14 cellular contexts compared by ENCODE assay signal in the genomic region with DNA sequence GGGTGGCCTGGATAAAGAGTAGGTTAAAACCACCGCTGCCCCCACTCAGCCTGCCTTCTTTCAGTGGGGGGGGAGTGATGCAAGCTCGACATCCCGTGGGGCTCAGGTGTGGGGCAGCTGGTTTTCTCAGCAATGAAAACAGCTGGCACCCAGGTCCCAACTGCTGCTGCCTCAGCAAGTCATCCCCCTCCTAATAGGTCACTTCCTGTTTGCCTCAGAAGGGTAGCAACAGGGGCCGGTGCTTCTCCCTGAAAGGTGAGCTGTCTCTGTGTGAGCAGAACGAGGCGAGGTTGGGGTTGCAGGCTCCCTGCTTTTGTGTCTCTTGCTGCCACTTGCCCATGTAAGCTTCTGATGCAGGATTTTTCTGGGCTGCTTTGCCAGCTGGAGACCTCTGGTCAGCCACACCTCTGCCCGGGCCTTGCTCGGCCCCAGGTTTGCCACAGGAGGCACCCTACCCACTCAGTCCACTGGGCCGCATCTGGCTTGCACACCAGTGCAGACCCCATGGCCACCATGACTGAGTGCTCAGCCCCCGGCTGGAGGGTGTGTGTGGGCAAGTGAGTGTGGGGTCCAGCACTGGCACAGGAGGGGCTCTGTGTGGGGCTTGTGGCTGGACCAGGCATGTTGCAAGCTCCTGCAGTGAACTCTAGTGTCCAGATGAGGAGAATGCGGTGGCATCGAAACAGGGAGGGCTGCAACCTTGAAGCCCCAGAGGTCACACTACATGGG.
DNase-seq lines count a peak whose midpoint lies in the region; ATAC-seq lines count a peak whose summit lies in the region.
"Had no signal": no experiment of that assay in that cellular context is flagged by ENCODE, and none has a peak within 500 bp of the region (broad histone marks: within the 10 kb centered on the region; RNA-seq: fewer than 3 reads in every experiment).

No MANE protein-coding gene starts in this region.

- peak overlapping the region; percentile 54 to 60 for H3K27ac Mint-ChIP-seq in effector memory CD8-positive, alpha-beta T cell
- H3K27ac Mint-ChIP-seq: progenitor cell of endocrine pancreas had no signal

- DNase-seq in stimulated activated CD4-positive, alpha-beta T cell treated with anti-CD3 and anti-CD28 coated beads, Interleukin-1b, Interleukin-23, amount 100 ng/mL, for 48 hours = peak; percentile 47
- no peak for DNase-seq in stimulated activated CD4-positive, alpha-beta T cell treated with anti-CD3 and anti-CD28 coated beads, Interleukin-4, amount 100 ng/mL, for 4 hours
- peak; percentile 86 for DNase-seq in NCI-H69 (lab: John Stamatoyannopoulos, UW)
- DNase-seq in effector memory CD8-positive, alpha-beta T cell = no peak
- DNase-seq in hepatic stellate cell (ENCODE audit: low spot score) = no peak
- no peak for DNase-seq in DMS53 treated with DMSO at 0.1 percent for 48 hours (lab: John Stamatoyannopoulos, UW; ENCODE audit: unreplicated experiment)
- DNase-seq: cortex of kidney; EL; hippocampal formation; left ventricle myocardium inferior; stimulated activated CD4-positive, alpha-beta T cell treated with anti-CD3 and anti-CD28 coated beads, Interleukin-12 subunit alpha, Interleukin-12 subunit beta, amount 100 ng/mL, for 4 hours had no signal

- H3K4me1 Mint-ChIP-seq in effector memory CD8-positive, alpha-beta T cell (ENCODE audit: low read depth in 2 of 2) = peaks cover 0 to 7% of the 10 kb centered on the region in 2 donors

- no peak overlapping the region for H3K4me3 Mint-ChIP-seq in effector memory CD8-positive, alpha-beta T cell

- peak; percentile 73 for ATAC-seq in effector memory CD8-positive, alpha-beta T cell (replicated peaks)
- ATAC-seq in GM18907 (IDR thresholded peaks at IDR 0.05; ENCODE audit: unreplicated experiment) = no peak
- ATAC-seq: Panc1 had no signal

- H3K27me3 Mint-ChIP-seq in effector memory CD8-positive, alpha-beta T cell = no peaks in the 10 kb centered on the region
- H3K27me3 Mint-ChIP-seq: progenitor cell of endocrine pancreas had no signal

- H3K36me3 Mint-ChIP-seq in effector memory CD8-positive, alpha-beta T cell (ENCODE audit: insufficient read depth) = no peaks in the 10 kb centered on the region

- H3K9me3 Mint-ChIP-seq in effector memory CD8-positive, alpha-beta T cell = no peaks in the 10 kb centered on the region

Comparison
In these comparisons a context has a peak if more than half of its experiments do, and no peak if none do; other contexts are left out.
1. DNase-seq: peak in stimulated activated CD4-positive, alpha-beta T cell treated with anti-CD3 and anti-CD28 coated beads, Interleukin-1b, Interleukin-23, amount 100 ng/mL, for 48 hours (single experiment) and NCI-H69 (single experiment); none in stimulated activated CD4-positive, alpha-beta T cell treated with anti-CD3 and anti-CD28 coated beads, Interleukin-4, amount 100 ng/mL, for 4 hours (0 of 2), effector memory CD8-positive, alpha-beta T cell (0 of 3), hepatic stellate cell (single experiment) and DMS53 treated with DMSO at 0.1 percent for 48 hours (single experiment).